34 cellular contexts compared by ENCODE assay signal in genomic region chr5:179798144-179798770, GRCh38. TPM values are rescaled to one million over a fixed set of nuclear protein-coding genes. Genes with fewer than 3 reads are reported as not detected.
"Had no signal": no experiment of that assay in that cellular context is flagged by ENCODE, and none has a peak within 500 bp of the region (broad histone marks: within the 10 kb centered on the region; RNA-seq: fewer than 3 reads in every experiment).

No MANE protein-coding gene starts in this region.

- H3K9me3 Mint-ChIP-seq: activated CD4-positive, alpha-beta memory T cell treated with anti-CD3 and anti-CD28 coated beads for 36 hours; activated naive CD4-positive, alpha-beta T cell treated with anti-CD3 and anti-CD28 coated beads for 36 hours; activated naive CD8-positive, alpha-beta T cell treated with anti-CD3 and anti-CD28 coated beads for 36 hours; activated T-helper 1 cell treated with anti-CD3 and anti-CD28 coated beads, Interleukin-12 subunit alpha, Interleukin-12 subunit beta, Interleukin-2, Interleukin-4 antibody, amounts not matched to agents 30 ng/mL and 10 ng/mL and 1 ng/mL, durations not matched to agents 14 hours and 24 hours and 36 hours; effector memory CD8-positive, alpha-beta T cell; nephron; stimulated activated naive B cell treated with anti-CD40 and anti-IgM and Interleukin-4, amounts not matched to agents 10 μg/mL and 1 μg/mL and 100 μg/mL, for 72 hours had no signal

- DNase-seq: activated CD4-positive, alpha-beta memory T cell treated with anti-CD3 and anti-CD28 coated beads for 36 hours; activated CD4-positive, alpha-beta T cell treated with anti-CD3 and anti-CD28 coated beads for 4 hours; activated CD8-positive, alpha-beta memory T cell treated with anti-CD3 and anti-CD28 coated beads, Interleukin-2, amount 50 U/mL, for 4 hours; activated effector memory CD4-positive, alpha-beta T cell treated with anti-CD3 and anti-CD28 coated beads, Interleukin-2, amount 50 U/mL, for 16 hours; activated naive CD4-positive, alpha-beta T cell treated with anti-CD3 and anti-CD28 coated beads for 36 hours; activated naive CD8-positive, alpha-beta T cell treated with anti-CD3 and anti-CD28 coated beads for 36 hours; activated T-cell treated with anti-CD3 and anti-CD28 coated beads, Interleukin-2, amount 50 U/mL, for 1 hour; body of pancreas; cerebellar nuclear complex; dorsolateral prefrontal cortex; effector memory CD8-positive, alpha-beta T cell; islet precursor cell; left cardiac atrium; left ventricle myocardium superior; retina; stimulated activated CD4-positive, alpha-beta T cell treated with anti-CD3 and anti-CD28 coated beads, Interleukin-15, amount 100 ng/mL, for 24 hours; stimulated activated CD4-positive, alpha-beta T cell treated with anti-CD3 and anti-CD28 coated beads, Interleukin-2, amount 100 ng/mL, for 24 hours; stimulated activated naive B cell treated with anti-CD40 and anti-IgM and Interleukin-4, amounts not matched to agents 10 μg/mL and 1 μg/mL and 100 μg/mL, for 72 hours; stomach; T-helper 1 cell; thyroid gland had no signal

- FAIRE-seq: endothelial cell of umbilical vein had no signal

- H3K27me3 ChIP-seq: adrenal gland, body of pancreas, dorsolateral prefrontal cortex, gastroesophageal sphincter, hepatocyte, neutrophil, ovary, stomach, thyroid gland, upper lobe of left lung had no signal

- H3K4me3 ChIP-seq: adrenal gland, body of pancreas, coronary artery, dorsolateral prefrontal cortex, gastroesophageal sphincter, hepatocyte, mucosa of descending colon, ovary, prostate gland, smooth muscle cell, stomach, thyroid gland, upper lobe of left lung had no signal

- H3K27me3 Mint-ChIP-seq: activated CD4-positive, alpha-beta memory T cell treated with anti-CD3 and anti-CD28 coated beads for 36 hours; activated naive CD8-positive, alpha-beta T cell treated with anti-CD3 and anti-CD28 coated beads for 36 hours; effector memory CD8-positive, alpha-beta T cell; stimulated activated naive B cell treated with anti-CD40 and anti-IgM and Interleukin-4, amounts not matched to agents 10 μg/mL and 1 μg/mL and 100 μg/mL, for 72 hours had no signal

- H3K27ac Mint-ChIP-seq: activated CD4-positive, alpha-beta memory T cell treated with anti-CD3 and anti-CD28 coated beads for 36 hours; activated naive CD4-positive, alpha-beta T cell treated with anti-CD3 and anti-CD28 coated beads for 36 hours; activated naive CD8-positive, alpha-beta T cell treated with anti-CD3 and anti-CD28 coated beads for 36 hours; activated T-helper 1 cell treated with anti-CD3 and anti-CD28 coated beads, Interleukin-12 subunit alpha, Interleukin-12 subunit beta, Interleukin-2, Interleukin-4 antibody, amounts not matched to agents 30 ng/mL and 10 ng/mL and 1 ng/mL, durations not matched to agents 14 hours and 24 hours and 36 hours; nephron; stimulated activated naive B cell treated with anti-CD40 and anti-IgM and Interleukin-4, amounts not matched to agents 10 μg/mL and 1 μg/mL and 100 μg/mL, for 72 hours had no signal

- H2AFZ ChIP-seq: hepatocyte had no signal

- ATAC-seq: body of pancreas; effector memory CD8-positive, alpha-beta T cell; gastroesophageal sphincter; left cardiac atrium; left ventricle myocardium superior; mucosa of descending colon; stimulated activated naive B cell treated with anti-CD40 and anti-IgM and Interleukin-4, amounts not matched to agents 10 μg/mL and 1 μg/mL and 100 μg/mL, for 72 hours had no signal

- H3K27ac ChIP-seq: adrenal gland, body of pancreas, coronary artery, gastroesophageal sphincter, hepatocyte, neutrophil, ovary, prostate gland, stomach, thyroid gland, upper lobe of left lung had no signal

- H3K4me3 Mint-ChIP-seq: activated CD4-positive, alpha-beta memory T cell treated with anti-CD3 and anti-CD28 coated beads for 36 hours; activated naive CD4-positive, alpha-beta T cell treated with anti-CD3 and anti-CD28 coated beads for 36 hours; activated naive CD8-positive, alpha-beta T cell treated with anti-CD3 and anti-CD28 coated beads for 36 hours; activated T-helper 1 cell treated with anti-CD3 and anti-CD28 coated beads, Interleukin-12 subunit alpha, Interleukin-12 subunit beta, Interleukin-2, Interleukin-4 antibody, amounts not matched to agents 30 ng/mL and 10 ng/mL and 1 ng/mL, durations not matched to agents 14 hours and 24 hours and 36 hours; effector memory CD8-positive, alpha-beta T cell; stimulated activated naive B cell treated with anti-CD40 and anti-IgM and Interleukin-4, amounts not matched to agents 10 μg/mL and 1 μg/mL and 100 μg/mL, for 72 hours had no signal

- H3K9me3 ChIP-seq: adrenal gland, body of pancreas, gastroesophageal sphincter, mucosa of descending colon, neutrophil, ovary, prostate gland, stomach, thyroid gland, upper lobe of left lung had no signal

- H3K36me3 ChIP-seq: ovary had no signal

- H3K4me2 ChIP-seq: hepatocyte, smooth muscle cell had no signal

RNA-seq across cellular contexts. Expression of gene LTC4S, which starts 4.5 kb away (rescaled TPM):
- total RNA-seq: hepatocyte, smooth muscle cell had no signal
- polyA plus RNA-seq: smooth muscle cell had no signal
